ENCODE assay signal across 19 cellular contexts in the genomic region with DNA sequence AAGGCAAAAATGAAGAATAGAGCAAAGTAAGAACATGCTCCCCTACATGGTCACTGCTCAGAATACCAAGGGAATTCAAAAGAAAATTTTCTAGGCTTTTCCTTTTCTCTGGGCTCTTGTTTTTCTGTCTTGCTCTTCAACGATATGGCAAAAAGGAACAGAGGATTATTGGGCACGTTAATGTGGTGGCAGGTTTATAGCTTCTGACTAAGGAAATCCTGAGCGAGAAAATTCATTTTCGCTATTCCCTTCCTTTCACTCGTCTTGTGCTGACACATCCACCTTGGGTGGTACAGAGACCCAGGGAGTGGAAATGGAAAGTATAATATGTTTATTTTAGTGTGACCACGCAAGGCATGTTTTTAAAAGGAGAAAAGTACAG.
DNase-seq lines count a peak whose midpoint lies in the region; ATAC-seq, FAIRE-seq and TF ChIP-seq lines count a peak whose summit lies in the region.
"Had no signal": no experiment of that assay in that cellular context is flagged by ENCODE, and none has a peak within 500 bp of the region (broad histone marks: within the 10 kb centered on the region; RNA-seq: fewer than 3 reads in every experiment).

No MANE protein-coding gene starts in this region.

- peaks cover 0 to 8% of the 10 kb centered on the region in 2 experiments; a peak in 2 of 4 replicates for H3K27me3 ChIP-seq in GM12878 (replicated peaks in 1 of 2; ENCODE audit: control insufficient read depth in 2 of 2, insufficient read depth in 2 of 2, low read length in 1 of 2)
- peaks cover 0 to 84% of the 10 kb centered on the region in 2 donors for H3K27me3 ChIP-seq in tibial artery
- H3K27me3 ChIP-seq in CD4-positive, alpha-beta T cell (ENCODE audit: control insufficient read depth, insufficient read depth, low read length) = peaks cover 98% of the 10 kb centered on the region

- no peak for FAIRE-seq in GM12878 (lab: Jason Lieb, UNC)
- FAIRE-seq: endometrium had no signal

- DNase-seq in activated CD4-positive, alpha-beta memory T cell treated with anti-CD3 and anti-CD28 coated beads for 36 hours = no peak
- no peak for DNase-seq in activated CD4-positive, alpha-beta memory T cell treated with anti-CD3 and anti-CD28 coated beads, Interleukin-2, amount 10 ng/mL, durations not matched to agents 7 days and 5 days
- no peak for DNase-seq in LNCaP clone FGC (ENCODE audit: low read depth)
- DNase-seq in GM12878 (ENCODE audit: low read depth, low spot score) = no peak
- no peak for DNase-seq in osteocyte (ENCODE audit: extremely low spot score, unreplicated experiment)
- no peak for DNase-seq in tibial artery
- no peak for DNase-seq in CD4-positive, alpha-beta T cell
- DNase-seq: activated CD8-positive, alpha-beta T cell treated with anti-CD3 and anti-CD28 coated beads, Interleukin-2, amount 10 ng/mL, durations not matched to agents 7 days and 5 days; activated effector memory CD4-positive, alpha-beta T cell treated with Interleukin-2 at 50 U/mL for 16 hours; anterior cingulate cortex; CD8-positive, alpha-beta T cell; left cardiac atrium; NCI-H1048; NCI-H774; posterior cingulate gyrus; stimulated activated naive CD4-positive, alpha-beta T cell treated with Interleukin-2 at 50 U/mL for 16 hours; uterus had no signal

- RAD21 ChIA-PET in GM12878 (lab: Charles Lee; ENCODE audit: unreplicated experiment) = no interaction called here

- peak overlapping the region; percentile 42 for H3K4me3 Mint-ChIP-seq in activated CD4-positive, alpha-beta memory T cell treated with anti-CD3 and anti-CD28 coated beads for 36 hours
- H3K4me3 Mint-ChIP-seq in activated CD4-positive, alpha-beta memory T cell treated with anti-CD3 and anti-CD28 coated beads, Interleukin-2, amount 10 ng/mL, durations not matched to agents 7 days and 5 days = no peak overlapping the region
- peak overlapping the region; percentile 78 for H3K4me3 Mint-ChIP-seq in osteocyte (ENCODE audit: unreplicated experiment)
- no peak overlapping the region for H3K4me3 Mint-ChIP-seq in CD4-positive, alpha-beta T cell
- H3K4me3 Mint-ChIP-seq: activated CD8-positive, alpha-beta T cell treated with anti-CD3 and anti-CD28 coated beads, Interleukin-2, amount 10 ng/mL, durations not matched to agents 7 days and 5 days; CD8-positive, alpha-beta T cell had no signal

- ATAC-seq in GM12878 (no peak), HG03095 (IDR thresholded peaks at IDR 0.05; ENCODE audit: unreplicated experiment) (no peak)
- no peak for ATAC-seq in CD4-positive, alpha-beta T cell (ENCODE audit: poor library complexity)
- ATAC-seq: activated CD8-positive, alpha-beta T cell treated with anti-CD3 and anti-CD28 coated beads, Interleukin-2, amount 10 ng/mL, durations not matched to agents 7 days and 5 days; CD8-positive, alpha-beta T cell; left cardiac atrium had no signal

- 24% methylated on average over 6 of the region's 6 CpGs for WGBS in GM12878 (ENCODE audit: insufficient coverage, insufficient replicate concordance, low lambda C conversion rate, missing lambda C conversion rate)

- H3K4me1 Mint-ChIP-seq in activated CD4-positive, alpha-beta memory T cell treated with anti-CD3 and anti-CD28 coated beads for 36 hours (ENCODE audit: low read depth) = peaks cover 15% of the 10 kb centered on the region
- peaks cover 17% of the 10 kb centered on the region for H3K4me1 Mint-ChIP-seq in activated CD4-positive, alpha-beta memory T cell treated with anti-CD3 and anti-CD28 coated beads, Interleukin-2, amount 10 ng/mL, durations not matched to agents 7 days and 5 days
- peaks cover 36% of the 10 kb centered on the region for H3K4me1 Mint-ChIP-seq in osteocyte (ENCODE audit: unreplicated experiment)
- H3K4me1 Mint-ChIP-seq in CD4-positive, alpha-beta T cell (ENCODE audit: low read depth) = peaks cover 13% of the 10 kb centered on the region

- SMC1A ChIA-PET in GM12878 (lab: Charles Lee; ENCODE audit: uncharacterized antibody, unreplicated experiment) = no interaction called here

- no peak for TF ChIP-seq EP300 in GM12878 (IDR thresholded peaks at IDR 0.05; ENCODE audit: borderline replicate concordance in 1 of 2, control insufficient read depth in 1 of 2, low read depth in 2 of 2, low read length in 2 of 2)

- no peaks in the 10 kb centered on the region for H3K79me2 ChIP-seq in GM12878 (ENCODE audit: control insufficient read depth, insufficient read depth, low read length)

- intact Hi-C loops in activated CD4-positive, alpha-beta memory T cell treated with anti-CD3 and anti-CD28 coated beads for 36 hours (cut with micrococcal nuclease) = no loop called here
- intact Hi-C loops in GM12878 (cut with micrococcal nuclease; ENCODE audit: unreplicated experiment) (no loop called here), tibial artery (cut with DNase I; ENCODE audit: low total_unique reads) (no loop called here)
- intact Hi-C loops in CD4-positive, alpha-beta T cell (cut with DNase I, micrococcal nuclease) = loop anchor here in 1 of 2 experiments (10.0 kb wide), 1 partner anchor 46 kb away; no protein-coding TSS in a partner anchor

- no TSS peak for BruUV-seq in GM12878 (replicated peaks; lab: Mats Ljungman, UMichigan)

- H3K9ac ChIP-seq in GM12878 (ENCODE audit: control insufficient read depth, insufficient read depth, low read length) = no peak overlapping the region

- CTCF ChIA-PET in activated CD4-positive, alpha-beta memory T cell treated with anti-CD3 and anti-CD28 coated beads for 36 hours (lab: Charles Lee) = no interaction called here
- CTCF ChIA-PET in activated CD4-positive, alpha-beta memory T cell treated with anti-CD3 and anti-CD28 coated beads, Interleukin-2, amount 10 ng/mL, durations not matched to agents 7 days and 5 days (lab: Charles Lee) = no interaction called here
- CTCF ChIA-PET in GM12878 (lab: Yijun Ruan, JAX) = no interaction called here
- CTCF ChIA-PET in CD4-positive, alpha-beta T cell (lab: Charles Lee) = no interaction called here

- H3K27ac ChIP-seq in GM12878 (ENCODE audit: control insufficient read depth, insufficient read depth) (no peak overlapping the region), tibial artery (no peak overlapping the region)
- H3K27ac ChIP-seq in CD4-positive, alpha-beta T cell (ENCODE audit: low read depth, low read length) = no peak overlapping the region
- H3K27ac ChIP-seq: uterus had no signal

- peaks cover 14% of the 10 kb centered on the region for H3K9me3 Mint-ChIP-seq in activated CD4-positive, alpha-beta memory T cell treated with anti-CD3 and anti-CD28 coated beads for 36 hours
- H3K9me3 Mint-ChIP-seq in activated CD4-positive, alpha-beta memory T cell treated with anti-CD3 and anti-CD28 coated beads, Interleukin-2, amount 10 ng/mL, durations not matched to agents 7 days and 5 days = peaks cover 5% of the 10 kb centered on the region
- H3K9me3 Mint-ChIP-seq in osteocyte (ENCODE audit: unreplicated experiment) = no peaks in the 10 kb centered on the region
- H3K9me3 Mint-ChIP-seq in CD4-positive, alpha-beta T cell = peaks cover 15% of the 10 kb centered on the region

- no peaks in the 10 kb centered on the region for H3K36me3 ChIP-seq in GM12878 (ENCODE audit: control insufficient read depth in 2 of 2, insufficient read depth in 2 of 2, low read length in 1 of 2)
- H3K36me3 ChIP-seq in tibial artery = no peaks in the 10 kb centered on the region
- H3K36me3 ChIP-seq: uterus had no signal

- TF ChIP-seq CTCF in LNCaP clone FGC (IDR thresholded peaks at IDR 0.05; ENCODE audit: control insufficient read depth, extremely low read depth, insufficient read depth) (no peak), GM12878 (IDR thresholded peaks at IDR 0.05 in 2 of 3, conservative IDR thresholded peaks at IDR 0.05 in 1 of 3; ENCODE audit: control insufficient read depth in 2 of 3, extremely low read depth in 1 of 3, insufficient read depth in 1 of 3, low read depth in 3 of 3, low read length in 3 of 3) (no peak), osteocyte (IDR thresholded peaks at IDR 0.05) (no peak), tibial artery (IDR thresholded peaks at IDR 0.05) (no peak)
- no peak for TF ChIP-seq CTCF in CD4-positive, alpha-beta T cell (IDR thresholded peaks at IDR 0.05)

- no peak overlapping the region for H3K27ac Mint-ChIP-seq in activated CD4-positive, alpha-beta memory T cell treated with anti-CD3 and anti-CD28 coated beads for 36 hours
- H3K27ac Mint-ChIP-seq in activated CD4-positive, alpha-beta memory T cell treated with anti-CD3 and anti-CD28 coated beads, Interleukin-2, amount 10 ng/mL, durations not matched to agents 7 days and 5 days = no peak overlapping the region
- no peak overlapping the region for H3K27ac Mint-ChIP-seq in osteocyte (ENCODE audit: unreplicated experiment)
- no peak overlapping the region for H3K27ac Mint-ChIP-seq in CD4-positive, alpha-beta T cell
- H3K27ac Mint-ChIP-seq: activated CD8-positive, alpha-beta T cell treated with anti-CD3 and anti-CD28 coated beads, Interleukin-2, amount 10 ng/mL, durations not matched to agents 7 days and 5 days; CD8-positive, alpha-beta T cell had no signal

- no peak for TF ChIP-seq RAD21 in GM12878 (IDR thresholded peaks at IDR 0.05; ENCODE audit: insufficient read depth, low read depth, low read length)

- peaks cover 16% of the 10 kb centered on the region for H3K36me3 Mint-ChIP-seq in activated CD4-positive, alpha-beta memory T cell treated with anti-CD3 and anti-CD28 coated beads for 36 hours
- H3K36me3 Mint-ChIP-seq in activated CD4-positive, alpha-beta memory T cell treated with anti-CD3 and anti-CD28 coated beads, Interleukin-2, amount 10 ng/mL, durations not matched to agents 7 days and 5 days (ENCODE audit: low read depth) = peaks cover 13% of the 10 kb centered on the region
- H3K36me3 Mint-ChIP-seq in osteocyte (ENCODE audit: unreplicated experiment) = no peaks in the 10 kb centered on the region
- H3K36me3 Mint-ChIP-seq in CD4-positive, alpha-beta T cell (ENCODE audit: low read depth) = peaks cover 21% of the 10 kb centered on the region
- H3K36me3 Mint-ChIP-seq: CD8-positive, alpha-beta T cell had no signal

- peak overlapping the region; percentile 71 for H3K4me3 ChIP-seq in LNCaP clone FGC (ENCODE audit: low read depth, low read length)
- no peak overlapping the region for H3K4me3 ChIP-seq in GM12878
- H3K4me3 ChIP-seq in tibial artery = no peak overlapping the region
- H3K4me3 ChIP-seq: uterus had no signal

- H2AFZ ChIP-seq in GM12878 (ENCODE audit: control insufficient read depth, low read depth, low read length) = no peak overlapping the region

- peaks cover 76% of the 10 kb centered on the region for H3K27me3 Mint-ChIP-seq in activated CD4-positive, alpha-beta memory T cell treated with anti-CD3 and anti-CD28 coated beads for 36 hours
- H3K27me3 Mint-ChIP-seq in activated CD4-positive, alpha-beta memory T cell treated with anti-CD3 and anti-CD28 coated beads, Interleukin-2, amount 10 ng/mL, durations not matched to agents 7 days and 5 days = peaks cover 87% of the 10 kb centered on the region
- peaks cover 57% of the 10 kb centered on the region for H3K27me3 Mint-ChIP-seq in osteocyte (ENCODE audit: unreplicated experiment)
- H3K27me3 Mint-ChIP-seq in CD4-positive, alpha-beta T cell = peaks cover 99% of the 10 kb centered on the region

- POLR2A ChIA-PET in activated CD4-positive, alpha-beta memory T cell treated with anti-CD3 and anti-CD28 coated beads for 36 hours (lab: Charles Lee) = interaction anchor here (0.6 kb wide), 1 partner anchor 14 kb away, joined by 3 read pairs; no protein-coding TSS in a partner anchor
- POLR2A ChIA-PET in activated CD4-positive, alpha-beta memory T cell treated with anti-CD3 and anti-CD28 coated beads, Interleukin-2, amount 10 ng/mL, durations not matched to agents 7 days and 5 days (lab: Charles Lee) = no interaction called here
- POLR2A ChIA-PET in GM12878 (lab: Charles Lee) = no interaction called here
- POLR2A ChIA-PET in CD4-positive, alpha-beta T cell (lab: Charles Lee) = no interaction called here

- peaks cover 3% of the 10 kb centered on the region for H3K4me1 ChIP-seq in GM12878 (ENCODE audit: control insufficient read depth, insufficient read depth, low read length)
- H3K4me1 ChIP-seq in tibial artery = peaks cover 0 to 6% (median 2%) of the 10 kb centered on the region in 4 donors
- H3K4me1 ChIP-seq: uterus had no signal

- peak overlapping the region; percentile 30; the same call in 1 of the 2 replicates for H3K4me2 ChIP-seq in GM12878 (ENCODE audit: control insufficient read depth, insufficient read depth)

- H3K9me3 ChIP-seq in GM12878 (replicated peaks; ENCODE audit: control insufficient read depth, insufficient read depth, low read length) (no peaks in the 10 kb centered on the region; the same call in 2 of the 3 replicates), tibial artery (peaks cover 0 to 6% (median 0%) of the 10 kb centered on the region in 3 donors)
- peaks cover 51% of the 10 kb centered on the region for H3K9me3 ChIP-seq in CD4-positive, alpha-beta T cell (ENCODE audit: control insufficient read depth, low read length)

- in situ Hi-C loops in GM12878 (cut with MboI) = no loop called here

- H4K20me1 ChIP-seq in GM12878 (ENCODE audit: control insufficient read depth, insufficient read depth) = no peaks in the 10 kb centered on the region

- no peak for TF ChIP-seq POLR2A in GM12878 (IDR thresholded peaks at IDR 0.05; ENCODE audit: low read depth, low read length)

Comparison
In these comparisons a context has a peak if more than half of its experiments do, and no peak if none do; other contexts are left out.
1. H3K4me3 Mint-ChIP-seq: peak in activated CD4-positive, alpha-beta memory T cell treated with anti-CD3 and anti-CD28 coated beads for 36 hours (single experiment) and osteocyte (single experiment); none in activated CD4-positive, alpha-beta memory T cell treated with anti-CD3 and anti-CD28 coated beads, Interleukin-2, amount 10 ng/mL, durations not matched to agents 7 days and 5 days (single experiment) and CD4-positive, alpha-beta T cell (single experiment).